In the genomic region with DNA sequence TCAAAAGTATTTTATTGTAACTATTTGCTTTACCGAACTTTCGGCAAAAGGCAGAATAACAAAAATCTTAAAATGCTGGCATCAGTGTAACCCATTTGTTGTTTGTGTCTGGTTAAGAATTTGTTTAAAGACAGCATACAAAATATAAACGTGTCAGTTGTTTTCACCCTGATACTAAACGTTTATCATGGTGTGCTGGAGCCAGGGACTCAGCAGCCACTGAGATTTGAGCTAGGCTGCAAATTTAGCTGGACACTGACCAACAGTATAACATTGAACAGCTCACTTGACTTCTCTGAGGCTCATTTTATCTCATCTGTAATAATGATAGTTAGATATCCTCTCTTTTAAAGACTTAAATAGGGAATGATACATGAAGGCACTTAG, we compare ENCODE assay signal across 17 cellular contexts.
DNase-seq lines count a peak whose midpoint lies in the region; ATAC-seq, FAIRE-seq and TF ChIP-seq lines count a peak whose summit lies in the region.
"Had no signal": no experiment of that assay in that cellular context is flagged by ENCODE, and none has a peak within 500 bp of the region (broad histone marks: within the 10 kb centered on the region; RNA-seq: fewer than 3 reads in every experiment).

No MANE protein-coding gene starts in this region.

- intact Hi-C loops in vagina (cut with DNase I): no loop called here

- H3K27ac ChIP-seq in rectal smooth muscle tissue (ENCODE audit: low read depth, low read length) (peak overlapping the region; percentile 80), vagina (no peak overlapping the region)
- H3K27ac ChIP-seq: neutrophil, thyroid gland, WERI-Rb-1 had no signal

- no peaks in the 10 kb centered on the region for H3K9me3 ChIP-seq in vagina
- H3K9me3 ChIP-seq: BE2C, neutrophil, thyroid gland had no signal

- H3K36me3 ChIP-seq in rectal smooth muscle tissue (ENCODE audit: control insufficient read depth, insufficient read depth, low read length): no peaks in the 10 kb centered on the region
- no peaks in the 10 kb centered on the region for H3K36me3 ChIP-seq in vagina
- H3K36me3 ChIP-seq: BE2C, neutrophil, thyroid gland, WERI-Rb-1 had no signal

- ATAC-seq in GM21619 (IDR thresholded peaks at IDR 0.05; ENCODE audit: unreplicated experiment): no peak
- ATAC-seq: activated CD8-positive, alpha-beta memory T cell treated with anti-CD3 and anti-CD28 coated beads, Interleukin-2, amount 10 ng/mL, durations not matched to agents 7 days and 5 days had no signal

- H3K27me3 ChIP-seq in rectal smooth muscle tissue (ENCODE audit: control insufficient read depth, insufficient read depth, low read length) (no peaks in the 10 kb centered on the region), vagina (no peaks in the 10 kb centered on the region)
- H3K27me3 ChIP-seq: BE2C, neutrophil, thyroid gland had no signal

- peak; percentile 72 for DNase-seq in ELR (ENCODE audit: low read depth)
- DNase-seq in T1000 (lab: John Stamatoyannopoulos, UW): peak; percentile 85
- peak; percentile 72 to 83 for DNase-seq in foreskin fibroblast
- no peak for DNase-seq in vagina (ENCODE audit: extremely low spot score in 2 of 2)
- DNase-seq in NCI-H2029 treated with DMSO at 0.1 percent for 48 hours (lab: John Stamatoyannopoulos, UW): no peak
- DNase-seq in D721Med (ENCODE audit: insufficient read length, low spot score): no peak
- DNase-seq: activated CD8-positive, alpha-beta memory T cell treated with anti-CD3 and anti-CD28 coated beads, Interleukin-2, amount 10 ng/mL, durations not matched to agents 7 days and 5 days; activated naive CD4-positive, alpha-beta T cell treated with anti-CD3 and anti-CD28 coated beads, Interleukin-2, amount 50 U/mL, for 16 hours; BE2C; central memory CD4-positive, alpha-beta T cell; DMS153; thyroid gland; WERI-Rb-1 had no signal

- no peak overlapping the region for H3K9ac ChIP-seq in rectal smooth muscle tissue (ENCODE audit: low read length)

- TF ChIP-seq CTCF in foreskin fibroblast (IDR thresholded peaks at IDR 0.05; ENCODE audit: low read depth, low read length) (no peak), vagina (IDR thresholded peaks at IDR 0.05) (no peak), D721Med (IDR thresholded peaks at IDR 0.05; ENCODE audit: insufficient read depth, missing control alignments) (no peak)

- TF ChIP-seq POLR2A in vagina (IDR thresholded peaks at IDR 0.05): no peak

- FAIRE-seq in D721Med (lab: Jason Lieb, UNC): no peak

- H3K4me1 ChIP-seq in rectal smooth muscle tissue (ENCODE audit: control insufficient read depth, insufficient read depth, low read length) (peaks cover 18% of the 10 kb centered on the region), vagina (peaks cover 15% of the 10 kb centered on the region)
- H3K4me1 ChIP-seq: BE2C, thyroid gland had no signal

- H3K4me3 ChIP-seq in foreskin fibroblast (ENCODE audit: low read depth in 1 of 2, low read length in 2 of 2) (no peak overlapping the region), rectal smooth muscle tissue (ENCODE audit: low read length) (no peak overlapping the region), vagina (no peak overlapping the region)
- H3K4me3 ChIP-seq: lung, thyroid gland had no signal

Comparison
In these comparisons a context has a peak if more than half of its experiments do, and no peak if none do; other contexts are left out.
1. DNase-seq: peak in ELR (single experiment), T1000 (single experiment) and foreskin fibroblast (2 of 2); none in vagina (0 of 2), NCI-H2029 treated with DMSO at 0.1 percent for 48 hours (single experiment) and D721Med (single experiment).